Comparison of ENCODE assay signal across 8 cellular contexts in the genomic region with DNA sequence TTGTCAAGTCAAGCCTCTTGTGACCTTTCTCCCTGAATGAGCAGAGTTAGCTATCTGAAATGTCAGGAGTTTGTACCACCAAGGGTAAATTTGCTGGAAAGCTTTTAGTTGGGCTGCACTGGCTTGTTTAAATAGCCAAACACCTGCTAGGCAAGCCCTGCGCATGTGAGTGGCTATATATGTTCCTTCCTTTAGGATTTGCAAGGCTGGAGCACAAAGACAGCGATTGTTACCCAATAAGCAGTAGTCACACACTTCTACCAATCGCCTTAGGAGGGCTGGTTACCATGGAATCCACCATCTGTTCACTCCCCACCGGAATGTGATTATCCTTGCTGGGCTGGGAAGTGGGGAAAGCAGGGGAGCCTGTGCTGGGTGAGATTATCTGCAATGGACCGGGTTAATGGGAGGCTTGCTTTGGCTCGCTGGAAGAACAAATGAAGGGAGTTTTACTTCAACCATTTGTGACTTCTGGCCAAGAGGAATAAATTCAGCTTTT.
DNase-seq lines count a peak whose midpoint lies in the region; ATAC-seq, FAIRE-seq and TF ChIP-seq lines count a peak whose summit lies in the region.

No MANE protein-coding gene starts in this region.

- intact Hi-C loops in spleen (cut with DNase I; ENCODE audit: low total_unique reads): no loop called here

- peaks cover 4 to 77% (median 35%) of the 10 kb centered on the region in 6 donors for H3K4me1 ChIP-seq in spleen

- DNase-seq in COR-L47 (lab: John Stamatoyannopoulos, UW) (peak; percentile 81), NCI-H1930 (lab: John Stamatoyannopoulos, UW) (peak; percentile 21 to 71), astrocyte of the spinal cord (ENCODE audit: low read depth, low spot score) (peak; percentile 79), spleen (no peak), GM19239 (ENCODE audit: insufficient read length, low spot score) (no peak)

- no peaks in the 10 kb centered on the region for H3K27me3 ChIP-seq in spleen (replicated peaks in 1 of 7)

- no peak for ATAC-seq in HG03342 (IDR thresholded peaks at IDR 0.05; ENCODE audit: unreplicated experiment)
- no peak for ATAC-seq in HG02884 (IDR thresholded peaks at IDR 0.05; ENCODE audit: unreplicated experiment)

- no peak for TF ChIP-seq POLR2A in spleen (IDR thresholded peaks at IDR 0.05)

- peak overlapping the region; percentile 16 for H3K4me3 ChIP-seq in astrocyte of the spinal cord (ENCODE audit: low read depth, low read length)
- H3K4me3 ChIP-seq in iPS-18c (ENCODE audit: insufficient read depth, low read depth, low read length): peak overlapping the region; percentile 22; the same call in 1 of the 2 replicates
- no peak overlapping the region for H3K4me3 ChIP-seq in spleen

- H3K9me3 ChIP-seq in iPS-18c (ENCODE audit: control insufficient read depth, insufficient read depth, low read length) (no peaks in the 10 kb centered on the region), spleen (no peaks in the 10 kb centered on the region)

- WGBS in spleen, 5 donors: 62 to 81% (median 72%) methylated on average over 6 of the region's 6 CpGs

- FAIRE-seq in GM19239 (lab: Jason Lieb, UNC): no peak

- no peaks in the 10 kb centered on the region for H3K36me3 ChIP-seq in spleen

- peak overlapping the region in 6 of 8 donors; percentile 11 to 68 (median 48) for H3K27ac ChIP-seq in spleen

- in situ Hi-C loops in astrocyte of the spinal cord (cut with HindIII; ENCODE audit: low sequenced_read_pairs): no loop called here

- TF ChIP-seq CTCF in astrocyte of the spinal cord (IDR thresholded peaks at IDR 0.05; ENCODE audit: low read depth, low read length) (no peak), spleen (IDR thresholded peaks at IDR 0.05 in 8 of 11, conservative IDR thresholded peaks at IDR 0.05 in 3 of 11) (no peak)

Comparison
In these comparisons a context has a peak if more than half of its experiments do, and no peak if none do; other contexts are left out.
1. DNase-seq: peak in COR-L47 (single experiment), NCI-H1930 (2 of 2) and astrocyte of the spinal cord (single experiment); none in spleen (single experiment) and GM19239 (single experiment).
2. H3K4me3 ChIP-seq: peak in astrocyte of the spinal cord (single experiment) and iPS-18c (single experiment); none in spleen (0 of 8).